9 cellular contexts compared by ENCODE assay signal in genomic region chr14:54652890-54653201, GRCh38.
DNase-seq lines count a peak whose midpoint lies in the region; ATAC-seq and TF ChIP-seq lines count a peak whose summit lies in the region.
"Had no signal": no experiment of that assay in that cellular context is flagged by ENCODE, and none has a peak within 500 bp of the region (broad histone marks: within the 10 kb centered on the region; RNA-seq: fewer than 3 reads in every experiment).

No MANE protein-coding gene starts in this region.

- ATAC-seq in HG03280 (IDR thresholded peaks at IDR 0.05; ENCODE audit: unreplicated experiment) (no peak), left colon (no peak), HG02763 (IDR thresholded peaks at IDR 0.05; ENCODE audit: unreplicated experiment) (no peak)

- CTCF ChIA-PET in BJ (lab: Yijun Ruan, JAX): interaction anchor here (2.1 kb wide), 1 partner anchor 86 kb away, joined by 7 read pairs; the partner anchor contains the start of gene SAMD4A

- H3K4me1 ChIP-seq in ascending aorta (peaks cover 0 to 55% of the 10 kb centered on the region in 2 donors), left ventricle myocardium inferior (peaks cover 85% of the 10 kb centered on the region), rectal smooth muscle tissue (ENCODE audit: control insufficient read depth, insufficient read depth, low read length) (peaks cover 46% of the 10 kb centered on the region)

- DNase-seq in BJ (ENCODE audit: low read depth) (no peak), ascending aorta (ENCODE audit: low spot score in 2 of 2) (no peak), left ventricle myocardium inferior (no peak), left colon (no peak), germinal center (ENCODE audit: low spot score) (no peak)
- DNase-seq: activated naive CD4-positive, alpha-beta T cell treated with Interleukin-2 at 50 U/mL for 16 hours had no signal

- H3K9me3 ChIP-seq in ascending aorta (no peaks in the 10 kb centered on the region), left ventricle myocardium inferior (replicated peaks) (no peaks in the 10 kb centered on the region)

- TF ChIP-seq CTCF in BJ (IDR thresholded peaks at IDR 0.05; ENCODE audit: insufficient read depth, low read depth, low read length): no peak
- no peak for TF ChIP-seq CTCF in ascending aorta (IDR thresholded peaks at IDR 0.05)
- no peak for TF ChIP-seq CTCF in left ventricle myocardium inferior (IDR thresholded peaks at IDR 0.05; ENCODE audit: borderline replicate concordance)

- H3K27ac ChIP-seq in ascending aorta (peak overlapping the region; percentile 86 to 90), left ventricle myocardium inferior (replicated peaks) (peak overlapping the region; percentile 90), rectal smooth muscle tissue (ENCODE audit: low read depth, low read length) (peak overlapping the region; percentile 89)

- intact Hi-C loops in ascending aorta (cut with DNase I) (loop anchor here (2.0 to 5.0 kb wide), 5 partner anchors 18 to 122 kb away; partner anchors contain the start of gene SAMD4A), left ventricle myocardium inferior (cut with micrococcal nuclease) (no loop called here), left colon (cut with DNase I, micrococcal nuclease) (no loop called here)

- H3K36me3 ChIP-seq in BJ (ENCODE audit: control insufficient read depth, insufficient read depth, low read length): no peaks in the 10 kb centered on the region
- no peaks in the 10 kb centered on the region for H3K36me3 ChIP-seq in ascending aorta
- no peaks in the 10 kb centered on the region for H3K36me3 ChIP-seq in left ventricle myocardium inferior
- no peaks in the 10 kb centered on the region for H3K36me3 ChIP-seq in rectal smooth muscle tissue (ENCODE audit: control insufficient read depth, insufficient read depth, low read length)

- POLR2A ChIA-PET in BJ (lab: Charles Lee): interaction anchor here (1.0 kb wide), 1 partner anchor 88 kb away, joined by 3 read pairs; no protein-coding TSS in a partner anchor

- H3K9ac ChIP-seq in rectal smooth muscle tissue (ENCODE audit: low read length): no peak overlapping the region

- H3K27me3 ChIP-seq in BJ (ENCODE audit: control insufficient read depth, insufficient read depth, low read length) (no peaks in the 10 kb centered on the region), ascending aorta (no peaks in the 10 kb centered on the region), left ventricle myocardium inferior (ENCODE audit: low read depth) (no peaks in the 10 kb centered on the region), rectal smooth muscle tissue (ENCODE audit: control insufficient read depth, insufficient read depth, low read length) (no peaks in the 10 kb centered on the region)

- peak overlapping the region; percentile 31 for H3K4me3 ChIP-seq in BJ (ENCODE audit: low read depth, low read length)
- peak overlapping the region; percentile 43 to 51 for H3K4me3 ChIP-seq in ascending aorta
- H3K4me3 ChIP-seq in left ventricle myocardium inferior: peak overlapping the region; percentile 44
- peak overlapping the region; percentile 45 for H3K4me3 ChIP-seq in rectal smooth muscle tissue (ENCODE audit: low read length)
